In genomic region chr12:118053071-118053985, GRCh38 we compare ENCODE assay signal across 8 cellular contexts. TPM values are rescaled to one million over a fixed set of nuclear protein-coding genes. Genes with fewer than 3 reads are reported as not detected.
DNase-seq lines count a peak whose midpoint lies in the region; ATAC-seq and TF ChIP-seq lines count a peak whose summit lies in the region.

No MANE protein-coding gene starts in this region.

- ATAC-seq in heart left ventricle (no peak), left cardiac atrium (no peak), HG02588 (IDR thresholded peaks at IDR 0.05; ENCODE audit: unreplicated experiment) (no peak)

- 90 to 95% (median 93%) methylated on average over 10 of the region's 10 CpGs for WGBS in heart left ventricle, 4 donors

- H3K27ac ChIP-seq in heart left ventricle (peak overlapping the region; percentile 4 to 84 (median 80)), caudate nucleus (ENCODE audit: low read depth, low read length) (peak overlapping the region; percentile 86), muscle layer of duodenum (ENCODE audit: low read length) (peak overlapping the region; percentile 77), uterus (peak overlapping the region; percentile 28 to 38)

- no peak for TF ChIP-seq POLR2A in heart left ventricle (IDR thresholded peaks at IDR 0.05)
- no peak for TF ChIP-seq POLR2A in uterus (IDR thresholded peaks at IDR 0.05)

- no peak for TF ChIP-seq CTCF in heart left ventricle (IDR thresholded peaks at IDR 0.05)
- TF ChIP-seq CTCF in uterus (IDR thresholded peaks at IDR 0.05) = no peak

- H3K36me3 ChIP-seq in heart left ventricle (peaks cover 0 to 38% (median 33%) of the 10 kb centered on the region in 9 donors), muscle layer of duodenum (ENCODE audit: control insufficient read depth in 1 of 2, insufficient read depth in 2 of 2, low read length in 2 of 2) (peaks cover 10 to 22% of the 10 kb centered on the region in 2 donors), uterus (no peaks in the 10 kb centered on the region)

- H3K4me1 ChIP-seq in heart left ventricle (peaks cover 10 to 64% (median 53%) of the 10 kb centered on the region in 12 donors), muscle layer of duodenum (ENCODE audit: control insufficient read depth in 1 of 2, insufficient read depth in 2 of 2, low read length in 2 of 2) (peaks cover 24 to 26% of the 10 kb centered on the region in 2 donors), uterus (peaks cover 0 to 7% of the 10 kb centered on the region in 2 donors)

- H3K9me3 ChIP-seq in heart left ventricle (no peaks in the 10 kb centered on the region), muscle layer of duodenum (ENCODE audit: control insufficient read depth in 1 of 2, low read length in 2 of 2) (no peaks in the 10 kb centered on the region), uterus (no peaks in the 10 kb centered on the region)

- no peak for DNase-seq in heart left ventricle
- DNase-seq in left cardiac atrium = no peak
- DNase-seq in caudate nucleus (lab: John Stamatoyannopoulos, UW) = no peak
- DNase-seq in uterus = no peak
- no peak for DNase-seq in stimulated activated CD4-positive, alpha-beta T cell treated with anti-CD3 and anti-CD28 coated beads, Interleukin-12 subunit alpha, Interleukin-12 subunit beta, amount 100 ng/mL, for 4 hours
- DNase-seq in cerebellar nuclear complex (lab: John Stamatoyannopoulos, UW) = no peak

- H3K27me3 ChIP-seq in heart left ventricle (no peaks in the 10 kb centered on the region), muscle layer of duodenum (ENCODE audit: low read depth, low read length) (no peaks in the 10 kb centered on the region), uterus (no peaks in the 10 kb centered on the region)

- no peak overlapping the region for H3K4me3 ChIP-seq in heart left ventricle
- peak overlapping the region in 1 of 2 donors; percentile 4 for H3K4me3 ChIP-seq in muscle layer of duodenum (ENCODE audit: low read depth in 1 of 2, low read length in 2 of 2)
- H3K4me3 ChIP-seq in uterus = no peak overlapping the region

- intact Hi-C loops in heart left ventricle (cut with DNase I) (no loop called here), left cardiac atrium (cut with DNase I) (no loop called here), uterus (cut with DNase I; ENCODE audit: low total_unique reads) (no loop called here)

RNA-seq across cellular contexts. Expression of gene WSB2, which starts 7.7 kb away (rescaled TPM):
- total RNA-seq in heart left ventricle (100 to 1,000 TPM in 8 of 9 donors, 10 to 100 TPM in 1; 89.1 to 162 (median 105) TPM), left cardiac atrium (10 to 100 TPM; 77.6 to 83.4 TPM), uterus (10 to 100 TPM; 22.4 to 59.2 (median 45.0) TPM)
- 100 to 1,000 TPM in 1 of 2 donors, 10 to 100 TPM in 1; 51.8 to 152 TPM for polyA plus RNA-seq in heart left ventricle

RNA-seq across cellular contexts. Expression of gene RFC5, which starts 36.8 kb away (rescaled TPM):
- total RNA-seq in heart left ventricle (1 to 10 TPM; 3.5 to 6.9 (median 4.7) TPM), left cardiac atrium (1 to 10 TPM; 4.9 to 7.7 TPM), uterus (10 to 100 TPM in 3 of 4 donors, 1 to 10 TPM in 1; 4.6 to 24.7 (median 14.0) TPM)
- 1 to 10 TPM; 2.3 to 8.2 TPM for polyA plus RNA-seq in heart left ventricle

RNA-seq across cellular contexts. Expression of gene VSIG10, which starts 50.5 kb away (rescaled TPM):
- total RNA-seq in heart left ventricle (10 to 100 TPM in 6 of 9 donors, 1 to 10 TPM in 3; 6.9 to 17.7 (median 10.7) TPM), left cardiac atrium (10 to 100 TPM in 1 of 2 donors, 1 to 10 TPM in 1; 9.3 to 17.2 TPM), uterus (10 to 100 TPM; 27.6 to 59.9 (median 39.4) TPM)
- polyA plus RNA-seq in heart left ventricle = 10 to 100 TPM in 1 of 2 donors, 1 to 10 TPM in 1; 6.3 to 11.3 TPM

Comparison
In these comparisons a context has a peak if more than half of its experiments do, and no peak if none do; other contexts are left out.
1. H3K27ac ChIP-seq: peak in every context shown above with its lines; median percentile 86 in caudate nucleus; 80 in heart left ventricle; 77 in muscle layer of duodenum; 33 in uterus.